ENCODE assay signal across 1 cellular context in the genomic region with DNA sequence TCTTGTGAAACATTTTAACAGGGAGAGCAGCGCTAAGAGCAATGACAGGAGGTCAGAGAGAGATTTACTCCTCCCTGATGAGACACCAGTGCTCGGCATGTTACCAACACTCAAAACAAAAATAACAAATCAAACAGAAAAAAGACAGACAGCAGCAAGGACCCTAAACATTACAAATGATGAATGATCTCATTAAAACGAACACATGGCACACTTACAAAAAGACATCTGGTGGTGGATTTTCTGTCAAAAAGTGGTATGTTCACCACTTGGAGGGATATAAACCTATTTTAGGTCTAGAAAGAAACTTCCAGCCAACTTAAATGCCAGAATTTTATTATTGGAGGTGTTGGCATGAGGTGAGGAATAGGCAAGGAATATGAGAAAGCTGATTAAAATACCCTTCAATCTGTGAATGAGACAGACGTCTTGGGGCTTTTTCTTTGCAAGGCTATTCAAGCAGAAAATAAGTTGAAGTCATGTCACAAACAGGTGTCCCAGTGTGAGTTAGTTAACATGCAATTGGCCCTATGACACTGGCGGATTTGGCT.
TF ChIP-seq lines count a peak whose summit lies in the region.

No MANE protein-coding gene starts in this region.

TF ChIP-seq in H1, 55 proteins besides CTCF, POLR2A, EP300 and RAD21:
- no peak for TF ChIP-seq YY1 (IDR thresholded peaks at IDR 0.05; ENCODE audit: low read depth, low read length)
- TF ChIP-seq, protein P1, sequence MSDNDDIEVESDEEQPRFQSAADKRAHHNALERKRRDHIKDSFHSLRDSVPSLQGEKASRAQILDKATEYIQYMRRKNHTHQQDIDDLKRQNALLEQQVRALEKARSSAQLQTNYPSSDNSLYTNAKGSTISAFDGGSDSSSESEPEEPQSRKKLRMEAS (IDR thresholded peaks at IDR 0.05) = no peak
- no peak for TF ChIP-seq FOSL1 (IDR thresholded peaks at IDR 0.05; ENCODE audit: insufficient read depth, low read depth, low read length)
- no peak for TF ChIP-seq SIN3A (conservative IDR thresholded peaks at IDR 0.05 in 1 of 2, IDR thresholded peaks at IDR 0.05 in 1 of 2; ENCODE audit: low read depth in 1 of 2, low read length in 2 of 2)
- TF ChIP-seq POU5F1 (IDR thresholded peaks at IDR 0.05; ENCODE audit: low read depth, low read length) = no peak
- no peak for TF ChIP-seq SAP30 (IDR thresholded peaks at IDR 0.05; ENCODE audit: insufficient read depth, insufficient replicate concordance, low read length)
- no peak for TF ChIP-seq RXRA (IDR thresholded peaks at IDR 0.05; ENCODE audit: insufficient read depth, low read depth, low read length)
- no peak for TF ChIP-seq RFX5 (IDR thresholded peaks at IDR 0.05; ENCODE audit: borderline replicate concordance, low read depth, low read length)
- TF ChIP-seq SIRT6 (IDR thresholded peaks at IDR 0.05; ENCODE audit: low read length) = no peak
- TF ChIP-seq, protein P2, sequence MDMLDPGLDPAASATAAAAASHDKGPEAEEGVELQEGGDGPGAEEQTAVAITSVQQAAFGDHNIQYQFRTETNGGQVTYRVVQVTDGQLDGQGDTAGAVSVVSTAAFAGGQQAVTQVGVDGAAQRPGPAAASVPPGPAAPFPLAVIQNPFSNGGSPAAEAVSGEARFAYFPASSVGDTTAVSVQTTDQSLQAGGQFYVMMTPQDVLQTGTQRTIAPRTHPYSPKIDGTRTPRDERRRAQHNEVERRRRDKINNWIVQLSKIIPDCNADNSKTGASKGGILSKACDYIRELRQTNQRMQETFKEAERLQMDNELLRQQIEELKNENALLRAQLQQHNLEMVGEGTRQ (IDR thresholded peaks at IDR 0.05; ENCODE audit: low read length) = no peak
- TF ChIP-seq GTF2F1 (IDR thresholded peaks at IDR 0.05; ENCODE audit: borderline replicate concordance, low read depth, low read length) = no peak
- no peak for TF ChIP-seq MAFK (IDR thresholded peaks at IDR 0.05; ENCODE audit: low read depth, low read length)
- no peak for TF ChIP-seq BRCA1 (IDR thresholded peaks at IDR 0.05; ENCODE audit: low read depth, low read length)
- no peak for TF ChIP-seq BACH1 (IDR thresholded peaks at IDR 0.05; ENCODE audit: low read length)
- TF ChIP-seq JUND (IDR thresholded peaks at IDR 0.05; ENCODE audit: low read length) = no peak
- TF ChIP-seq ASH2L (IDR thresholded peaks at IDR 0.05; ENCODE audit: low read length) = no peak
- no peak for TF ChIP-seq TEAD4 (IDR thresholded peaks at IDR 0.05; ENCODE audit: low read depth, low read length)
- no peak for TF ChIP-seq CHD1 (IDR thresholded peaks at IDR 0.05; ENCODE audit: low read depth, low read length)
- TF ChIP-seq SRF (IDR thresholded peaks at IDR 0.05; ENCODE audit: low read depth, low read length) = no peak
- no peak for TF ChIP-seq TAF1 (IDR thresholded peaks at IDR 0.05; ENCODE audit: low read depth, low read length)
